In the genomic region with DNA sequence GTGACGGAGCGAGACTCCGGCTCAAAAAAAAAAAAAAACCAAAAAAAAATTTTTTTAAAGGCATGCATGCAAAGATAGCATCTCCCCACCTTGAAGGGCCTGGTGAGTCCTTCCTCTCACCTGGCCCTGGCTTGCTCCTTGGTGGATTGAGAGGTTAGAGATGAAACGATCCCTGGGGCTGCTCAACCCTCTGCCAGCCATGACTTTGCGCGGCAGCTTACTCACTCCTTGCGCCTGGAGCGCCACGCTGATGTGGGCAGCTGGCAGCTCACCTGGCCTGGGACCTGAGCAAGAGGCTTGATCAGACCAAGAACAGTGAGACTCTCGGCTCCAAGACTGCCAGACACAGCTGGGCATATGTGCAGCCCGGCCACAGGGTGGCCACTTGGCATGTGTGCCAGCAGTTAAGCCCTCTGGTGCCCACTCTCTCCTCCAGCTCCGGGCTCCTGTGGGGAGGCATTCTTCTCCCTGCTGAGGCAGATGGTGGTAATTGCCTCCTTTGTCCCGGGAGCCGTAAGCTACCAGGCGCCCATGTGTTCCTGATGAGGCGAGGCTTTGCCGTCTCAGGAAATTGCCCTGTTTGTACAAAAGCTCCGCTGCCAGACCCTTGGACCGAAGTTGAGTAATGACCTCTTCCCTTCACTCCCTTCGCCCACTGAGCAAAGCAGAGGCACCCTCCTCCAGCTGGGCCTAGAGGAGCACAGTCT, we compare ENCODE assay signal across 10 cellular contexts. TPM values are rescaled to one million over a fixed set of nuclear protein-coding genes. Genes with fewer than 3 reads are reported as not detected.
DNase-seq lines count a peak whose midpoint lies in the region; ATAC-seq and TF ChIP-seq lines count a peak whose summit lies in the region.
"Had no signal": no experiment of that assay in that cellular context is flagged by ENCODE, and none has a peak within 500 bp of the region (broad histone marks: within the 10 kb centered on the region; RNA-seq: fewer than 3 reads in every experiment).

No MANE protein-coding gene starts in this region.

- peaks cover 22% of the 10 kb centered on the region for H3K4me1 ChIP-seq in GM23338 (ENCODE audit: insufficient read depth)
- no peaks in the 10 kb centered on the region for H3K4me1 ChIP-seq in mesendoderm (ENCODE audit: control insufficient read depth, low read depth, low read length)

- intact Hi-C loops in left colon (cut with DNase I, micrococcal nuclease) = no loop called here

- no peak overlapping the region for H3K23ac ChIP-seq in mesendoderm (ENCODE audit: low read length)

- no peak overlapping the region for H2BK5ac ChIP-seq in mesendoderm (ENCODE audit: low read length)

- WGBS in mesendoderm (ENCODE audit: extremely low coverage, insufficient coverage, low lambda C conversion rate) = no CpG with 5 or more reads among the region's 20 CpGs

- H3K4me2 ChIP-seq in GM23338 = no peak overlapping the region
- H3K4me2 ChIP-seq in mesendoderm (ENCODE audit: low read length) = no peak overlapping the region

- no peaks in the 10 kb centered on the region for H3K36me3 Mint-ChIP-seq in GM23338 (ENCODE audit: low read depth)

- peaks cover 14% of the 10 kb centered on the region for H3K27me3 Mint-ChIP-seq in GM23338 (ENCODE audit: insufficient read depth, low read depth, poor library complexity)

- no peaks in the 10 kb centered on the region for H4K20me1 ChIP-seq in GM23338 (replicated peaks; ENCODE audit: insufficient read depth)

- no peaks in the 10 kb centered on the region for H3K9me3 Mint-ChIP-seq in GM23338

- TF ChIP-seq CTCF in GM23338 (conservative IDR thresholded peaks at IDR 0.05; ENCODE audit: low read depth in 2 of 2) = no peak

- no peaks in the 10 kb centered on the region for H3K9me2 ChIP-seq in GM23338 (ENCODE audit: insufficient read depth)

- H3K4me3 Mint-ChIP-seq in GM23338 = no peak overlapping the region
- H3K4me3 Mint-ChIP-seq: nephron progenitor cell had no signal

- H2AK5ac ChIP-seq in mesendoderm (ENCODE audit: low read length) = no peak overlapping the region

- no peak overlapping the region for H3K27ac ChIP-seq in GM23338 (ENCODE audit: low read depth)
- no peak overlapping the region for H3K27ac ChIP-seq in mesendoderm (ENCODE audit: low read depth, low read length)
- H3K27ac ChIP-seq: esophagus muscularis mucosa had no signal

- H2AFZ ChIP-seq in GM23338 = peak overlapping the region; percentile 72

- peaks cover 25% of the 10 kb centered on the region for H3K4me1 Mint-ChIP-seq in GM23338

- H3K79me2 ChIP-seq in GM23338 (replicated peaks; ENCODE audit: insufficient read depth) (no peaks in the 10 kb centered on the region), mesendoderm (ENCODE audit: control insufficient read depth, insufficient read depth, low read length) (no peaks in the 10 kb centered on the region)

- H4K5ac ChIP-seq in mesendoderm (ENCODE audit: low read length) = no peak overlapping the region

- DNase-seq in GM23338 (ENCODE audit: low spot score) = no peak
- DNase-seq in NCI-H446 treated with DMSO at 0.1 percent for 48 hours (lab: John Stamatoyannopoulos, UW) = peak; percentile 3
- no peak for DNase-seq in left colon
- DNase-seq in mesendoderm = no peak
- DNase-seq: caudate nucleus, NCI-H1048, nephron progenitor cell had no signal

- no peak overlapping the region for H3K56ac ChIP-seq in mesendoderm (ENCODE audit: low read length)

- no peak overlapping the region for H3K9ac ChIP-seq in mesendoderm (ENCODE audit: low read length)

- H3K79me1 ChIP-seq in mesendoderm (ENCODE audit: low read length) = no peaks in the 10 kb centered on the region

- H3K4ac ChIP-seq in mesendoderm (ENCODE audit: low read depth, low read length) = no peak overlapping the region

- no peaks in the 10 kb centered on the region for H3K36me3 ChIP-seq in GM23338 (ENCODE audit: insufficient read depth)
- H3K36me3 ChIP-seq in mesendoderm (ENCODE audit: control insufficient read depth, insufficient read depth, low read length) = no peaks in the 10 kb centered on the region
- H3K36me3 ChIP-seq: esophagus muscularis mucosa had no signal

- no peak overlapping the region for H4K8ac ChIP-seq in mesendoderm (ENCODE audit: low read depth, low read length)

- no peak overlapping the region for H2BK15ac ChIP-seq in mesendoderm (replicated peaks; ENCODE audit: low read depth)

- peaks cover 12% of the 10 kb centered on the region for H3F3A ChIP-seq in GM23338 (replicated peaks; ENCODE audit: low read depth)

- no peak overlapping the region for H2BK120ac ChIP-seq in mesendoderm (ENCODE audit: low read depth, low read length)

- ATAC-seq in GM23338 = no peak
- peak; percentile 6 for ATAC-seq in left colon
- no peak for ATAC-seq in HG02885 (IDR thresholded peaks at IDR 0.05; ENCODE audit: poor library complexity, unreplicated experiment)
- ATAC-seq in HG03159 (IDR thresholded peaks at IDR 0.05; ENCODE audit: unreplicated experiment) = no peak

- H3K27me3 ChIP-seq in GM23338 (ENCODE audit: insufficient read depth) = no peaks in the 10 kb centered on the region
- H3K27me3 ChIP-seq in mesendoderm (ENCODE audit: insufficient read depth, low read length, poor library complexity) = no peaks in the 10 kb centered on the region
- H3K27me3 ChIP-seq: esophagus muscularis mucosa had no signal

- H3K27ac Mint-ChIP-seq in GM23338 = no peak overlapping the region
- H3K27ac Mint-ChIP-seq: nephron progenitor cell had no signal

- H3K4me3 ChIP-seq in GM23338 (no peak overlapping the region), mesendoderm (ENCODE audit: low read length) (no peak overlapping the region)
- H3K4me3 ChIP-seq: esophagus muscularis mucosa had no signal

- no peak overlapping the region for H3K18ac ChIP-seq in mesendoderm (ENCODE audit: low read length)

TF ChIP-seq in GM23338, 12 proteins besides CTCF, POLR2A, EP300 and RAD21:
- TF ChIP-seq EZH2 (IDR thresholded peaks at IDR 0.05; ENCODE audit: low read depth, unreplicated experiment) = no peak

RNA-seq across cellular contexts. Expression of a gene that starts 5.1 kb away (rescaled TPM):
- 0.62 and 1.3 TPM in 2 replicates for total RNA-seq in GM23338 (2014; rRNA removed; shearing (Covaris generic))
- 0.47 and 0.59 TPM in 2 replicates for polyA plus RNA-seq in GM23338 (2016; fragmentation: Nextera tagmentation; extraction: Ambion mirVana)
- total RNA-seq in left colon = 10 to 100 TPM; 18.9 to 28.5 TPM
- 0.14 TPM for polyA plus RNA-seq in mesendoderm (2013, experiment 1 of 2)
- polyA plus RNA-seq in mesendoderm (2013, experiment 2 of 2) = 0.11 TPM

RNA-seq across cellular contexts. Expression of a gene that starts 31.6 kb away (rescaled TPM):
- 5.9 and 10.2 TPM in 2 replicates for total RNA-seq in GM23338 (2014; rRNA removed; shearing (Covaris generic))
- polyA plus RNA-seq in GM23338 (2016; fragmentation: Nextera tagmentation; extraction: Ambion mirVana) = 7.8 and 7.9 TPM in 2 replicates
- total RNA-seq in left colon = 10 to 100 TPM; 10.1 to 12.4 TPM
- polyA plus RNA-seq in mesendoderm (2013, experiment 1 of 2) = 6.2 TPM
- polyA plus RNA-seq in mesendoderm (2013, experiment 2 of 2) = 6.2 TPM

RNA-seq across cellular contexts. Expression of a gene that starts 40.1 kb away (rescaled TPM):
- 60.3 and 62.8 TPM in 2 replicates for total RNA-seq in GM23338 (2014; rRNA removed; shearing (Covaris generic))
- 30.7 and 34.2 TPM in 2 replicates for polyA plus RNA-seq in GM23338 (2016; fragmentation: Nextera tagmentation; extraction: Ambion mirVana)
- 10 to 100 TPM; 49.9 to 56.5 TPM for total RNA-seq in left colon
- 61.7 TPM for polyA plus RNA-seq in mesendoderm (2013, experiment 1 of 2)
- 60.7 TPM for polyA plus RNA-seq in mesendoderm (2013, experiment 2 of 2)

RNA-seq across cellular contexts. Expression of a gene that starts 42.4 kb away (rescaled TPM):
- 0.70 and 2.2 TPM in 2 replicates for total RNA-seq in GM23338 (2014; rRNA removed; shearing (Covaris generic))
- 0.50 and 0.80 TPM in 2 replicates for polyA plus RNA-seq in GM23338 (2016; fragmentation: Nextera tagmentation; extraction: Ambion mirVana)
- not detected for total RNA-seq in left colon
- 0.24 TPM for polyA plus RNA-seq in mesendoderm (2013, experiment 1 of 2)
- 0.15 TPM for polyA plus RNA-seq in mesendoderm (2013, experiment 2 of 2)

RNA-seq across cellular contexts. Expression of a gene that starts 46.8 kb away (rescaled TPM):
- not detected in 2 replicates for total RNA-seq in GM23338 (2014; rRNA removed; shearing (Covaris generic))
- polyA plus RNA-seq in GM23338 (2016; fragmentation: Nextera tagmentation; extraction: Ambion mirVana) = 0.47 and 0.82 TPM in 2 replicates
- total RNA-seq in left colon = under 1 TPM in 1 of 2 donors, not detected in 1; 0.22 TPM
- polyA plus RNA-seq in mesendoderm (2013, experiment 1 of 2) = 0.03 TPM
- polyA plus RNA-seq in mesendoderm (2013, experiment 2 of 2) = 0.01 TPM
